1 cellular context compared by ENCODE assay signal in the genomic region with DNA sequence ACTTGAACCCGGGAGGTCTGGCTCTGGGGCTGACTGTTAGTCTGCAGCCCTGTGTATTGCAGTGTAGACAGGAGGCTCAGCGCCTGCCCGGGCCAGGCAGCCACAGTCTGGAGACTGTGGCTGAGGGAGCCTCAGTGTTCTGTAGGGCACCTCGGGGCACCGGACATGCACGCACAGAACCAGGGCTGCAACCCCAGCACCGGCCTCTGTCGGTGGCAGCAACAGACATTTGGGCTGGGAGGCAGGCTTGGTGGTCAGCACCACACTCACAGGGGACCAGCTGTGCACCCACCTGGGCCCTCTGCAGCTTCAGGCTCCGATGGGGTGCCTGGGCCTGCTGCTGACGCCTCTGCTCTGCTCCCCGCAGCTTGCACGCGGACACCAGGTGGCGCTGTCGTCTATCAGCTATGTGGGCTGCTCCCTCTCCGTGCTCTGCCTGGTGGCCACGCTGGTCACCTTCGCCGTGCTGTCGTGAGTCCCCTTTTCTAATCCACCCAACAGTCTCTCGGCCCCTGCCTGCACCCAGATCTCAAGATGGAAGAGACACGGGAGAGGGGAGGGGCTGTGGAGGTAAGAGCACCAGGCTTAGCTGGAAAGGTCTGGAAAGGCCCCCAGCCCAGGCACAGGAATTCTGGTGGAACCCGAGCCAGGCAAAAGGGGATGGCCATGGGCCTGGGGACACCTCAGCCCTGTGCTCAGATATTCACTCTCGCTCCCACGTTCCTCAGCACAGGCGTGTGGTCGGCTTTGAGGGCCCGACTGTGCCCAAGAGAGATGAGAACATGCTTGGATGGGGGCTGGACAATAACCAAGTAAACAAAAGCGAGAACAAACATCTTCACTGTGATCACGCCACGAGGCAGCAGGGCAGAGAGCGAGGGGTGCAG.
A peak's percentile ranks its signal among the peaks of the same experiment; 100 is the strongest.
TF ChIP-seq lines count a peak whose summit lies in the region.

No MANE protein-coding gene starts in this region.

TF ChIP-seq in HepG2, 621 proteins besides CTCF, POLR2A, EP300 and RAD21 (continued from another document and continues in another):
- TF ChIP-seq ZBTB40 (IDR thresholded peaks at IDR 0.05) = no peak
- no peak for TF ChIP-seq ZBTB40 (CRISPR knock-in tag; IDR thresholded peaks at IDR 0.05)
- no peak for TF ChIP-seq ZNF564 (CRISPR knock-in tag; IDR thresholded peaks at IDR 0.05)
- TF ChIP-seq FOXO1 (CRISPR knock-in tag; IDR thresholded peaks at IDR 0.05) = no peak
- 0 out of 2 replicates have a peak, but pooled peaks have one; percentile 19 for TF ChIP-seq ZMYM4 (CRISPR knock-in tag; IDR thresholded peaks at IDR 0.05)
- TF ChIP-seq ZNF24 (IDR thresholded peaks at IDR 0.05) = no peak
- TF ChIP-seq ARNTL (CRISPR knock-in tag; IDR thresholded peaks at IDR 0.05) = 0 out of 2 replicates have a peak, but pooled peaks have one; percentile 30
- TF ChIP-seq HDAC2 (CRISPR knock-in tag; IDR thresholded peaks at IDR 0.05) = no peak
- no peak; the same call in 1 of the 2 replicates for TF ChIP-seq ZSCAN21 (CRISPR knock-in tag; IDR thresholded peaks at IDR 0.05; ENCODE audit: borderline replicate concordance)
- TF ChIP-seq ZNF547 (CRISPR knock-in tag; IDR thresholded peaks at IDR 0.05) = no peak
- no peak for TF ChIP-seq RORA (CRISPR knock-in tag; IDR thresholded peaks at IDR 0.05)
- no peak for TF ChIP-seq ZNF205 (CRISPR knock-in tag; IDR thresholded peaks at IDR 0.05)
- no peak for TF ChIP-seq ZNF75D (CRISPR knock-in tag; IDR thresholded peaks at IDR 0.05; ENCODE audit: borderline replicate concordance)
- 0 out of 2 replicates have a peak, but pooled peaks have one; percentile 21 for TF ChIP-seq ZBTB4 (CRISPR knock-in tag; IDR thresholded peaks at IDR 0.05; ENCODE audit: borderline replicate concordance)
- TF ChIP-seq ARHGAP35 (CRISPR knock-in tag; IDR thresholded peaks at IDR 0.05; ENCODE audit: borderline replicate concordance) = no peak
- TF ChIP-seq ZNF264 (CRISPR knock-in tag; IDR thresholded peaks at IDR 0.05) = no peak
- TF ChIP-seq CBX1 (IDR thresholded peaks at IDR 0.05; ENCODE audit: low read depth) = no peak
- TF ChIP-seq HIC2 (CRISPR knock-in tag; IDR thresholded peaks at IDR 0.05; ENCODE audit: low read depth) = no peak
- no peak for TF ChIP-seq ATM (IDR thresholded peaks at IDR 0.05; ENCODE audit: borderline replicate concordance)
- TF ChIP-seq XBP1 (CRISPR knock-in tag; IDR thresholded peaks at IDR 0.05) = no peak
- TF ChIP-seq ZNF550 (CRISPR knock-in tag; IDR thresholded peaks at IDR 0.05; ENCODE audit: borderline replicate concordance) = no peak
- TF ChIP-seq RFX5 (IDR thresholded peaks at IDR 0.05; ENCODE audit: low read depth, low read length) = no peak
- TF ChIP-seq PHF21A (CRISPR knock-in tag; IDR thresholded peaks at IDR 0.05) = no peak
- TF ChIP-seq HNRNPLL (IDR thresholded peaks at IDR 0.05; ENCODE audit: low read depth, low read length, poor library complexity, severe bottlenecking) = peak; percentile 36
- TF ChIP-seq, protein P1, sequence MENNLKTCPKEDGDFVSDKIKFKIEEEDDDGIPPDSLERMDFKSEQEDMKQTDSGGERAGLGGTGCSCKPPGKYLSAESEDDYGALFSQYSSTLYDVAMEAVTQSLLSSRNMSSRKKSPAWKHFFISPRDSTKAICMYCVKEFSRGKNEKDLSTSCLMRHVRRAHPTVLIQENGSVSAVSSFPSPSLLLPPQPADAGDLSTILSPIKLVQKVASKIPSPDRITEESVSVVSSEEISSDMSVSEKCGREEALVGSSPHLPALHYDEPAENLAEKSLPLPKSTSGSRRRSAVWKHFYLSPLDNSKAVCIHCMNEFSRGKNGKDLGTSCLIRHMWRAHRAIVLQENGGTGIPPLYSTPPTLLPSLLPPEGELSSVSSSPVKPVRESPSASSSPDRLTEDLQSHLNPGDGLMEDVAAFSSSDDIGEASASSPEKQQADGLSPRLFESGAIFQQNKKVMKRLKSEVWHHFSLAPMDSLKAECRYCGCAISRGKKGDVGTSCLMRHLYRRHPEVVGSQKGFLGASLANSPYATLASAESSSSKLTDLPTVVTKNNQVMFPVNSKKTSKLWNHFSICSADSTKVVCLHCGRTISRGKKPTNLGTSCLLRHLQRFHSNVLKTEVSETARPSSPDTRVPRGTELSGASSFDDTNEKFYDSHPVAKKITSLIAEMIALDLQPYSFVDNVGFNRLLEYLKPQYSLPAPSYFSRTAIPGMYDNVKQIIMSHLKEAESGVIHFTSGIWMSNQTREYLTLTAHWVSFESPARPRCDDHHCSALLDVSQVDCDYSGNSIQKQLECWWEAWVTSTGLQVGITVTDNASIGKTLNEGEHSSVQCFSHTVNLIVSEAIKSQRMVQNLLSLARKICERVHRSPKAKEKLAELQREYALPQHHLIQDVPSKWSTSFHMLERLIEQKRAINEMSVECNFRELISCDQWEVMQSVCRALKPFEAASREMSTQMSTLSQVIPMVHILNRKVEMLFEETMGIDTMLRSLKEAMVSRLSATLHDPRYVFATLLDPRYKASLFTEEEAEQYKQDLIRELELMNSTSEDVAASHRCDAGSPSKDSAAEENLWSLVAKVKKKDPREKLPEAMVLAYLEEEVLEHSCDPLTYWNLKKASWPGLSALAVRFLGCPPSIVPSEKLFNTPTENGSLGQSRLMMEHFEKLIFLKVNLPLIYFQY (CRISPR knock-in tag; IDR thresholded peaks at IDR 0.05; ENCODE audit: borderline replicate concordance) = no peak
- 0 out of 2 replicates have a peak, but pooled peaks have one; percentile 26 for TF ChIP-seq ZNF296 (CRISPR knock-in tag; conservative IDR thresholded peaks at IDR 0.05)
- TF ChIP-seq ZNF557 (CRISPR knock-in tag; IDR thresholded peaks at IDR 0.05) = no peak
- TF ChIP-seq GABPB1 (CRISPR knock-in tag; IDR thresholded peaks at IDR 0.05) = peak; percentile 44; the same call in 1 of the 2 replicates
- TF ChIP-seq ZNF12 (CRISPR knock-in tag; IDR thresholded peaks at IDR 0.05) = no peak
- TF ChIP-seq NR3C1 (CRISPR knock-in tag; IDR thresholded peaks at IDR 0.05) = no peak
- no peak for TF ChIP-seq SOX13 (IDR thresholded peaks at IDR 0.05)
- TF ChIP-seq SOX13 (CRISPR knock-in tag; conservative IDR thresholded peaks at IDR 0.05 in 1 of 2, IDR thresholded peaks at IDR 0.05 in 1 of 2) = no peak
- no peak for TF ChIP-seq ZNF343 (CRISPR knock-in tag; IDR thresholded peaks at IDR 0.05)
- TF ChIP-seq DNMT3B (CRISPR knock-in tag; conservative IDR thresholded peaks at IDR 0.05) = no peak
